ENCODE assay signal across 17 cellular contexts in the genomic region with DNA sequence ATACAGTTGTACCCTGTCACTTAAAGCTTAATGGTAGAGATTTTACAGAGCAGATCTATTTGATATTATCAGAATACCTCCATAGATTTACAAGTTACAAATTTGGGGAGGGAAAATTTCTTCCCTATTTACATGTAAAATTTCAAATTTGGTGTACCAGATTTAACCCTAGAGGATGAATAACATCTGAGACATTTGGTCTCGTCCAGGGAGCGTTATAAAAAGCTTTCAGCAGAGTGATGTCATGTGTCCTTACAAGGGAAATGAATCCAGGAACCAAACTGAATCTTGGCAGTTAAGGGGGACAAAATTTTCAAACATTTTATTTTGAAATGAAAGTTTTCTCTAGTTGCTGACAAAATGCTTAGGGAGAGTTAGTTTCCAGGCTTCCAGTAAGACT.
A peak's percentile ranks its signal among the peaks of the same experiment; 100 is the strongest.
DNase-seq lines count a peak whose midpoint lies in the region; ATAC-seq, FAIRE-seq and TF ChIP-seq lines count a peak whose summit lies in the region.
"Had no signal": no experiment of that assay in that cellular context is flagged by ENCODE, and none has a peak within 500 bp of the region (broad histone marks: within the 10 kb centered on the region; RNA-seq: fewer than 3 reads in every experiment).

No MANE protein-coding gene starts in this region.

- TF ChIP-seq POLR2A in H54 (IDR thresholded peaks at IDR 0.05; ENCODE audit: low read depth, low read length), result no peak

- H3K4me1 ChIP-seq in DND-41 (ENCODE audit: insufficient read depth, low read length), result peaks cover 12% of the 10 kb centered on the region
- peaks cover 0 to 4% (median 0%) of the 10 kb centered on the region in 4 donors for H3K4me1 ChIP-seq in tibial artery

- ATAC-seq in DND-41 (ENCODE audit: insufficient read depth, low read depth) (no peak), GM19023 (IDR thresholded peaks at IDR 0.05; ENCODE audit: unreplicated experiment) (no peak)

- H4K20me1 ChIP-seq in DND-41 (ENCODE audit: insufficient read depth, low read length), result no peaks in the 10 kb centered on the region
- H4K20me1 ChIP-seq: BLaER1 treated with 17β-estradiol and CSF1 and Interleukin-3, amounts not matched to agents 10 nM and 100 nM had no signal

- intact Hi-C loops in tibial artery (cut with DNase I; ENCODE audit: low total_unique reads), result loop anchor here (10.0 kb wide), 1 partner anchor 370 kb away; a partner anchor contains a TSS

- no peak overlapping the region for H3K9ac ChIP-seq in DND-41 (ENCODE audit: low read depth, low read length)
- H3K9ac ChIP-seq: BLaER1 treated with 17β-estradiol and CSF1 and Interleukin-3, amounts not matched to agents 10 nM and 100 nM; KMS-11 had no signal

- H3K4me2 ChIP-seq in DND-41 (ENCODE audit: insufficient read depth, low read length), result no peak overlapping the region

- DNase-seq in DND-41 (no peak), H54 (ENCODE audit: insufficient read length, low spot score) (no peak), RKO (ENCODE audit: low spot score) (peak; percentile 48), fibroblast of mammary gland (ENCODE audit: low read depth) (peak; percentile 71), tibial artery (no peak), NCI-H1092 (lab: John Stamatoyannopoulos, UW) (no peak)
- DNase-seq: EL, MG63, NCI-H1417 treated with DMSO at 0.1 percent for 48 hours, NCI-H2081, NCI-H2227 treated with DMSO at 0.1 percent for 48 hours, NCI-H526 treated with DMSO at 0.1 percent for 48 hours, SHP77 treated with DMSO at 0.1 percent for 48 hours had no signal

- H3K9me3 ChIP-seq in DND-41 (ENCODE audit: insufficient read depth, low read length, severe bottlenecking) (no peaks in the 10 kb centered on the region), tibial artery (no peaks in the 10 kb centered on the region)
- H3K9me3 ChIP-seq: BLaER1 treated with 17β-estradiol and CSF1 and Interleukin-3, amounts not matched to agents 10 nM and 100 nM; MG63 had no signal

- peak; percentile 38 for FAIRE-seq in H54 (lab: Jason Lieb, UNC)
- FAIRE-seq: RCC 7860 had no signal

- H3K79me2 ChIP-seq in DND-41 (ENCODE audit: insufficient read depth, low read length), result peaks cover 3% of the 10 kb centered on the region

- peak overlapping the region; percentile 49; the same call in 1 of the 2 replicates for H2AFZ ChIP-seq in DND-41 (ENCODE audit: low read depth, low read length)

- H3K27me3 ChIP-seq in DND-41 (ENCODE audit: insufficient read depth, low read length, poor library complexity) (no peaks in the 10 kb centered on the region), tibial artery (peaks cover 0 to 5% of the 10 kb centered on the region in 2 donors)
- H3K27me3 ChIP-seq: BLaER1 treated with 17β-estradiol and CSF1 and Interleukin-3, amounts not matched to agents 10 nM and 100 nM; MG63 had no signal

- H3K4me3 ChIP-seq in DND-41 (ENCODE audit: low read depth in 1 of 2, low read length in 2 of 2), result no peak overlapping the region
- H3K4me3 ChIP-seq in fibroblast of mammary gland (ENCODE audit: control insufficient read depth, low read depth, low read length), result no peak overlapping the region
- no peak overlapping the region for H3K4me3 ChIP-seq in tibial artery
- H3K4me3 ChIP-seq: BLaER1 treated with 17β-estradiol and CSF1 and Interleukin-3, amounts not matched to agents 10 nM and 100 nM; MG63 had no signal

- H3K36me3 ChIP-seq in DND-41 (ENCODE audit: insufficient read depth, low read length), result no peaks in the 10 kb centered on the region; the same call in 1 of the 2 replicates
- H3K36me3 ChIP-seq in tibial artery, result no peaks in the 10 kb centered on the region
- H3K36me3 ChIP-seq: BLaER1 treated with 17β-estradiol and CSF1 and Interleukin-3, amounts not matched to agents 10 nM and 100 nM; MG63 had no signal

- no peak overlapping the region for H3K27ac ChIP-seq in DND-41 (ENCODE audit: low read length)
- no peak overlapping the region for H3K27ac ChIP-seq in tibial artery
- H3K27ac ChIP-seq: BLaER1 treated with 17β-estradiol and CSF1 and Interleukin-3, amounts not matched to agents 10 nM and 100 nM; KMS-11 had no signal

- TF ChIP-seq CTCF in DND-41 (IDR thresholded peaks at IDR 0.05; ENCODE audit: borderline replicate concordance, extremely low read depth, low read length, poor library complexity, severe bottlenecking), result no peak
- no peak for TF ChIP-seq CTCF in fibroblast of mammary gland (conservative IDR thresholded peaks at IDR 0.05; ENCODE audit: control insufficient read depth, insufficient read depth, low read depth, low read length)
- no peak for TF ChIP-seq CTCF in tibial artery (IDR thresholded peaks at IDR 0.05)

Comparison
In these comparisons a context has a peak if more than half of its experiments do, and no peak if none do; other contexts are left out.
1. DNase-seq: peak in RKO (single experiment) and fibroblast of mammary gland (single experiment); none in DND-41 (single experiment), H54 (single experiment), tibial artery (0 of 2) and NCI-H1092 (single experiment).